Comparison of ENCODE assay signal across 24 cellular contexts in genomic region chr1:113090051-113090450, GRCh38. TPM values are rescaled to one million over a fixed set of nuclear protein-coding genes. Genes with fewer than 3 reads are reported as not detected.
DNase-seq lines count a peak whose midpoint lies in the region; ATAC-seq, FAIRE-seq and TF ChIP-seq lines count a peak whose summit lies in the region.
"Had no signal": no experiment of that assay in that cellular context is flagged by ENCODE, and none has a peak within 500 bp of the region (broad histone marks: within the 10 kb centered on the region; RNA-seq: fewer than 3 reads in every experiment).

No MANE protein-coding gene starts in this region.

- no peak overlapping the region for H4K91ac ChIP-seq in IMR-90 (ENCODE audit: insufficient read depth, low read depth, low read length)

- dilution Hi-C loops in IMR-90 (cut with HindIII; ENCODE audit: low sequenced_read_pairs, unreplicated experiment): no loop called here

- H3K4me3 ChIP-seq in HepG2 (replicated peaks in 1 of 3; ENCODE audit: insufficient read depth in 1 of 3, low read depth in 2 of 3, low read length in 3 of 3) (no peak overlapping the region), right lobe of liver (no peak overlapping the region), IMR-90 (ENCODE audit: insufficient read depth, low read depth, low read length) (no peak overlapping the region), esophagus muscularis mucosa (no peak overlapping the region)
- H3K4me3 ChIP-seq: BLaER1 treated with 17β-estradiol and CSF1 and Interleukin-3, amounts not matched to agents 10 nM and 100 nM; GM12878 had no signal

- in situ Hi-C loops in HepG2 (cut with HindIII; ENCODE audit: extremely low pct_ligation_motif_present, low pct_unique_long_range_greater_than_20kb): no loop called here
- in situ Hi-C loops in IMR-90 (cut with MboI; ENCODE audit: low sequenced_read_pairs): no loop called here

- H2BK120ac ChIP-seq in IMR-90 (ENCODE audit: low read depth, low read length): no peak overlapping the region

- H4K8ac ChIP-seq in IMR-90 (ENCODE audit: low read depth in 2 of 2, low read length in 2 of 2): no peak overlapping the region

- H3K4me2 ChIP-seq in HepG2 (ENCODE audit: low read depth, low read length) (no peak overlapping the region), IMR-90 (ENCODE audit: low read depth, low read length) (no peak overlapping the region)
- H3K4me2 ChIP-seq: BLaER1 treated with 17β-estradiol and CSF1 and Interleukin-3, amounts not matched to agents 10 nM and 100 nM had no signal

- 97% methylated on average over 1 of the region's 1 CpG for WGBS in HepG2 (ENCODE audit: low lambda C conversion rate)
- 78% methylated on average over 1 of the region's 1 CpG for WGBS in right lobe of liver (ENCODE audit: insufficient coverage, low coverage, low lambda C conversion rate, missing lambda C conversion rate)
- no CpG with 5 or more reads among the region's 1 CpG for WGBS in IMR-90 (ENCODE audit: extremely low coverage in 2 of 2, insufficient read length in 1 of 2), 2 experiments
- 88% methylated on average over 1 of the region's 1 CpG for WGBS in esophagus muscularis mucosa

- ATAC-seq in HepG2 (no peak), right lobe of liver (no peak), IMR-90 (ENCODE audit: low read depth) (no peak)
- ATAC-seq: CD8-positive, alpha-beta T cell; GM12878 had no signal

- no peak overlapping the region for H2AK9ac ChIP-seq in IMR-90 (replicated peaks; ENCODE audit: low read depth, low read length, poor library complexity)

- no peak overlapping the region for H4K5ac ChIP-seq in IMR-90 (ENCODE audit: low read depth, low read length)

- FAIRE-seq in HepG2 (lab: Jason Lieb, UNC): no peak
- FAIRE-seq: A204.1, GM12878, GM12892, GM18507 had no signal

- TF ChIP-seq EP300 in HepG2 (IDR thresholded peaks at IDR 0.05; ENCODE audit: low read depth in 2 of 2, low read length in 2 of 2) (no peak), HepG2 (CRISPR knock-in tag; IDR thresholded peaks at IDR 0.05; ENCODE audit: borderline replicate concordance) (no peak), esophagus muscularis mucosa (IDR thresholded peaks at IDR 0.05) (no peak)

- H3K27me3 ChIP-seq in HepG2 (ENCODE audit: control insufficient read depth in 1 of 2, insufficient read depth in 2 of 2, low read length in 2 of 2) (no peaks in the 10 kb centered on the region), right lobe of liver (no peaks in the 10 kb centered on the region), IMR-90 (ENCODE audit: control insufficient read depth, insufficient read depth, low read length) (no peaks in the 10 kb centered on the region), esophagus muscularis mucosa (no peaks in the 10 kb centered on the region)
- H3K27me3 ChIP-seq: BLaER1 treated with 17β-estradiol and CSF1 and Interleukin-3, amounts not matched to agents 10 nM and 100 nM had no signal

- H3K14ac ChIP-seq in IMR-90 (replicated peaks; ENCODE audit: low read depth, low read length): no peak overlapping the region

- H2BK5ac ChIP-seq in IMR-90 (ENCODE audit: low read depth, low read length, poor library complexity, severe bottlenecking): no peak overlapping the region

- H3K4me1 ChIP-seq in HepG2 (ENCODE audit: insufficient read depth, low read length): peaks cover 13% of the 10 kb centered on the region
- H3K4me1 ChIP-seq in right lobe of liver: peaks cover 0 to 13% (median 2%) of the 10 kb centered on the region in 4 donors
- peaks cover 3% of the 10 kb centered on the region for H3K4me1 ChIP-seq in IMR-90 (ENCODE audit: control insufficient read depth, insufficient read depth, low read length)
- peaks cover 5 to 33% (median 24%) of the 10 kb centered on the region in 4 donors for H3K4me1 ChIP-seq in esophagus muscularis mucosa

- H3K27ac ChIP-seq in HepG2 (ENCODE audit: extremely low read length, insufficient read depth, low read length) (no peak overlapping the region), right lobe of liver (no peak overlapping the region), IMR-90 (ENCODE audit: insufficient read depth, low read length) (no peak overlapping the region), esophagus muscularis mucosa (replicated peaks in 1 of 4) (peak overlapping the region in 3 of 4 donors; percentile 50 to 58 (median 53))
- H3K27ac ChIP-seq: BLaER1 treated with 17β-estradiol and CSF1 and Interleukin-3, amounts not matched to agents 10 nM and 100 nM; C4-2B had no signal

- no peak overlapping the region for H2BK15ac ChIP-seq in IMR-90 (ENCODE audit: low read depth, low read length)

- H3K56ac ChIP-seq in IMR-90 (ENCODE audit: extremely low read depth, insufficient read depth, low read length): no peak overlapping the region

- intact Hi-C loops in HepG2 (cut with micrococcal nuclease; ENCODE audit: unreplicated experiment): no loop called here
- intact Hi-C loops in right lobe of liver (cut with DNase I): no loop called here
- intact Hi-C loops in IMR-90 (cut with micrococcal nuclease): no loop called here
- intact Hi-C loops in esophagus muscularis mucosa (cut with DNase I): no loop called here

- BruUV-seq in HepG2 (replicated peaks; lab: Mats Ljungman, UMichigan) (no TSS peak), IMR-90 (replicated peaks; lab: Mats Ljungman, UMichigan) (no TSS peak)

- CTCF ChIA-PET in HepG2 (lab: Yijun Ruan, JAX; ENCODE audit: low intra/inter-chr PET ratio, low total read pairs): no interaction called here
- CTCF ChIA-PET in IMR-90 (lab: Yijun Ruan, JAX): interaction anchor here (1.4 kb wide), 1 partner anchor 17 kb away, joined by 8 read pairs; the partner anchor contains the start of gene LRIG2

- no peak overlapping the region for H2BK20ac ChIP-seq in IMR-90 (ENCODE audit: low read depth, low read length)

- H3K9me3 ChIP-seq in HepG2 (ENCODE audit: low read length) (no peaks in the 10 kb centered on the region), right lobe of liver (no peaks in the 10 kb centered on the region), IMR-90 (ENCODE audit: control insufficient read depth, insufficient read depth, low read length) (no peaks in the 10 kb centered on the region), esophagus muscularis mucosa (no peaks in the 10 kb centered on the region)
- H3K9me3 ChIP-seq: BLaER1 treated with 17β-estradiol and CSF1 and Interleukin-3, amounts not matched to agents 10 nM and 100 nM had no signal

- no peak for TF ChIP-seq CTCF in HepG2 (CRISPR knock-in tag; IDR thresholded peaks at IDR 0.05)
- no peak for TF ChIP-seq CTCF in right lobe of liver (IDR thresholded peaks at IDR 0.05)
- no peak for TF ChIP-seq CTCF in IMR-90 (conservative IDR thresholded peaks at IDR 0.05; ENCODE audit: low read depth, low read length)
- TF ChIP-seq CTCF in esophagus muscularis mucosa (IDR thresholded peaks at IDR 0.05): no peak

- H2AFZ ChIP-seq in HepG2 (ENCODE audit: low read length) (no peak overlapping the region), IMR-90 (replicated peaks; ENCODE audit: low read length, poor library complexity) (no peak overlapping the region)

- no peaks in the 10 kb centered on the region for H3K9me1 ChIP-seq in IMR-90 (ENCODE audit: insufficient read depth, low read length)

- no peak overlapping the region for H3K23ac ChIP-seq in IMR-90 (ENCODE audit: low read depth, low read length)

- H4K20me1 ChIP-seq in HepG2 (ENCODE audit: insufficient read depth, low read length) (no peaks in the 10 kb centered on the region), IMR-90 (ENCODE audit: insufficient read depth, low read length) (peaks cover 29% of the 10 kb centered on the region; the same call in 1 of the 2 replicates)

- H3K9ac ChIP-seq in HepG2 (ENCODE audit: insufficient read depth, low read depth, low read length) (no peak overlapping the region), IMR-90 (ENCODE audit: low read depth, low read length) (no peak overlapping the region)
- H3K9ac ChIP-seq: BLaER1 treated with 17β-estradiol and CSF1 and Interleukin-3, amounts not matched to agents 10 nM and 100 nM had no signal

- peaks cover 3% of the 10 kb centered on the region for H3K79me2 ChIP-seq in HepG2 (ENCODE audit: insufficient read depth, low read length)

- DNase-seq in HepG2 (ENCODE audit: low spot score): no peak
- DNase-seq in right lobe of liver: no peak
- DNase-seq in IMR-90: no peak
- no peak for DNase-seq in esophagus muscularis mucosa (ENCODE audit: extremely low spot score)
- no peak for DNase-seq in NCI-H82 treated with DMSO at 0.1 percent for 48 hours (lab: John Stamatoyannopoulos, UW; ENCODE audit: unreplicated experiment)
- DNase-seq in activated CD8-positive, alpha-beta memory T cell treated with anti-CD3 and anti-CD28 coated beads for 24 hours: no peak
- no peak for DNase-seq in COLO668 (lab: John Stamatoyannopoulos, UW; ENCODE audit: unreplicated experiment)
- DNase-seq: 8988T; AML-193; CD4-positive, alpha-beta T cell; CD8-positive, alpha-beta T cell; COR-L47; DMS 273 treated with DMSO at 0.1 percent for 48 hours; DMS153; DMS79; DND-41; EL; GDM1 had no signal

- no peak overlapping the region for H2AK5ac ChIP-seq in IMR-90 (ENCODE audit: low read depth, low read length)

- TF ChIP-seq POLR2A in HepG2 (IDR thresholded peaks at IDR 0.05; ENCODE audit: insufficient read depth in 1 of 2, low read depth in 2 of 2, low read length in 2 of 2) (no peak), right lobe of liver (IDR thresholded peaks at IDR 0.05) (no peak), IMR-90 (IDR thresholded peaks at IDR 0.05; ENCODE audit: low read depth, low read length) (no peak), esophagus muscularis mucosa (IDR thresholded peaks at IDR 0.05; ENCODE audit: low read depth) (no peak)

- peaks cover 26 to 42% of the 10 kb centered on the region in 2 experiments for H3K79me1 ChIP-seq in IMR-90 (ENCODE audit: low read depth in 1 of 2, low read length in 2 of 2)

- H3K4ac ChIP-seq in IMR-90 (ENCODE audit: low read depth, low read length): no peak overlapping the region

- TF ChIP-seq RAD21 in HepG2 (CRISPR knock-in tag; IDR thresholded peaks at IDR 0.05) (no peak), IMR-90 (IDR thresholded peaks at IDR 0.05; ENCODE audit: low read length) (no peak)

- POLR2A ChIA-PET in HepG2 (lab: Yijun Ruan, JAX) (no interaction called here), IMR-90 (lab: Charles Lee; ENCODE audit: unreplicated experiment) (no interaction called here)

- H3K18ac ChIP-seq in IMR-90 (ENCODE audit: low read depth, low read length): no peak overlapping the region

- H3K36me3 ChIP-seq in HepG2 (replicated peaks in 1 of 2; ENCODE audit: control insufficient read depth in 1 of 2, insufficient read depth in 2 of 2, low read length in 2 of 2) (peaks cover 0 to 20% of the 10 kb centered on the region in 2 experiments; a peak in 3 of 5 replicates), right lobe of liver (peaks cover under 1 to 20% (median 9%) of the 10 kb centered on the region in 4 donors), IMR-90 (ENCODE audit: control insufficient read depth, insufficient read depth, low read length) (peaks cover 5% of the 10 kb centered on the region), esophagus muscularis mucosa (peaks cover 0 to 36% (median 15%) of the 10 kb centered on the region in 4 donors)

RNA-seq across cellular contexts. Expression of gene LRIG2, which starts 17.1 kb away (rescaled TPM):
- total RNA-seq in HepG2 (2016; rRNA removed; fragmentation: Illumina TruSeq; extraction: Trizol) (3.3 and 8.1 TPM in 2 replicates), right lobe of liver (1 to 10 TPM; 3.4 to 7.2 (median 5.0) TPM), IMR-90 (2012; rRNA removed) (9.0 and 10.6 TPM in 2 replicates), esophagus muscularis mucosa (10 to 100 TPM in 3 of 4 donors, 1 to 10 TPM in 1; 8.9 to 13.9 (median 11.3) TPM)
- 3.3 and 3.6 TPM in 2 replicates for total RNA-seq in HepG2 (2016; cell fraction: cytosol; rRNA removed; fragmentation: Illumina TruSeq; extraction: Trizol; ENCODE audit: low read depth)
- total RNA-seq in HepG2 (2016; cell fraction: insoluble cytoplasmic fraction; rRNA removed; fragmentation: Illumina TruSeq; extraction: Trizol): 4.1 and 7.4 TPM in 2 replicates
- total RNA-seq in HepG2 (2016; cell fraction: membrane; rRNA removed; fragmentation: Illumina TruSeq; extraction: Trizol): 3.8 and 4.3 TPM in 2 replicates
- 13.3 and 14.4 TPM in 2 replicates for total RNA-seq in HepG2 (2016; cell fraction: nucleus; rRNA removed; fragmentation: Illumina TruSeq; extraction: Trizol)
- polyA plus RNA-seq in HepG2 (2011; rRNA removed) (12.2 and 14.2 TPM in 2 replicates), IMR-90 (2012; rRNA removed) (3.3 and 4.3 TPM in 2 replicates)
- polyA plus RNA-seq in HepG2 (2011; cell fraction: cytosol; rRNA removed): 6.7 and 8.7 TPM in 2 replicates
- polyA plus RNA-seq in HepG2 (2011; cell fraction: nucleus; rRNA removed): 16.4 and 16.6 TPM in 2 replicates
- 6.2 and 6.8 TPM in 2 replicates for polyA plus RNA-seq in HepG2 (2012)
- 0.43 and 0.47 TPM in 2 replicates for polyA plus RNA-seq in HepG2 (2016; cell fraction: cytosol; fragmentation: Illumina TruSeq; extraction: Trizol; ENCODE audit: low read depth)
- 1.8 and 2.6 TPM in 2 replicates for polyA plus RNA-seq in HepG2 (2016; cell fraction: insoluble cytoplasmic fraction; fragmentation: Illumina TruSeq; extraction: Trizol; ENCODE audit: low read depth)
- polyA plus RNA-seq in HepG2 (2016; cell fraction: membrane; fragmentation: Illumina TruSeq; extraction: Trizol; ENCODE audit: low read depth): 0.72 and 0.82 TPM in 2 replicates
- polyA plus RNA-seq in HepG2 (2016; cell fraction: nucleus; fragmentation: Illumina TruSeq; extraction: Trizol; ENCODE audit: insufficient read depth, low read depth): 18.2 and 20.6 TPM in 2 replicates
- polyA minus RNA-seq in HepG2 (2011; rRNA and poly(A)+ RNA removed; ENCODE audit: low replicate concordance): 21.0 and 29.4 TPM in 2 replicates
- 9.3 and 12.0 TPM in 2 replicates for polyA minus RNA-seq in HepG2 (2011; cell fraction: cytosol; rRNA and poly(A)+ RNA removed)
- polyA minus RNA-seq in HepG2 (2011; cell fraction: nucleus; rRNA and poly(A)+ RNA removed): 31.7 and 34.6 TPM in 2 replicates
- 0.86 and 1.0 TPM in 2 replicates for polyA plus RNA-seq in IMR-90 (2012; cell fraction: cytosol; rRNA removed)
- 4.6 and 21.1 TPM in 2 replicates for polyA plus RNA-seq in IMR-90 (2012; cell fraction: nucleus; rRNA removed; ENCODE audit: low replicate concordance)

Comparison
In these comparisons a context has a peak if more than half of its experiments do, and no peak if none do; other contexts are left out.
1. H3K27ac ChIP-seq: peak in esophagus muscularis mucosa (3 of 4); none in HepG2 (single experiment), right lobe of liver (0 of 3) and IMR-90 (single experiment).